Comparison of ENCODE assay signal across 10 cellular contexts in genomic region chr19:4375164-4375619, GRCh38. TPM values are rescaled to one million over a fixed set of nuclear protein-coding genes. Genes with fewer than 3 reads are reported as not detected.
DNase-seq lines count a peak whose midpoint lies in the region; ATAC-seq and TF ChIP-seq lines count a peak whose summit lies in the region.
"Had no signal": no experiment of that assay in that cellular context is flagged by ENCODE, and none has a peak within 500 bp of the region (broad histone marks: within the 10 kb centered on the region; RNA-seq: fewer than 3 reads in every experiment).

No MANE protein-coding gene starts in this region.

- peaks cover 1% of the 10 kb centered on the region for H3K36me3 Mint-ChIP-seq in IgD-negative memory B cell

- H3K4me3 ChIP-seq in brain microvascular endothelial cell (ENCODE audit: low read depth, low read length) (no peak overlapping the region), mesenchymal stem cell (ENCODE audit: insufficient read depth in 1 of 2, low read depth in 1 of 2, low read length in 2 of 2) (peak overlapping the region in 1 of 2 experiments; percentile 46)

- H3K36me3 ChIP-seq in brain microvascular endothelial cell (replicated peaks) (peaks cover 8% of the 10 kb centered on the region), mesenchymal stem cell (ENCODE audit: control insufficient read depth in 1 of 2, insufficient read depth in 2 of 2, low read depth in 1 of 2, low read length in 2 of 2) (peaks cover 8 to 46% of the 10 kb centered on the region in 2 experiments)

- H2AFZ ChIP-seq in mesenchymal stem cell (ENCODE audit: low read depth, low read length), result no peak overlapping the region

- no peak overlapping the region for H3K14ac ChIP-seq in mesenchymal stem cell (ENCODE audit: low read length in 2 of 2)

- TF ChIP-seq CTCF in brain microvascular endothelial cell (IDR thresholded peaks at IDR 0.05; ENCODE audit: low read depth, low read length, missing control alignments), result no peak

- peak overlapping the region; percentile 57 to 91 for H3K18ac ChIP-seq in mesenchymal stem cell (ENCODE audit: low read depth in 1 of 2, low read length in 2 of 2)

- peak overlapping the region; percentile 33 for H2AK5ac ChIP-seq in mesenchymal stem cell (ENCODE audit: low read length, severe bottlenecking)

- H3K79me1 ChIP-seq in mesenchymal stem cell (replicated peaks; ENCODE audit: low read length, poor library complexity, severe bottlenecking), result peaks cover 22% of the 10 kb centered on the region

- H2BK120ac ChIP-seq in mesenchymal stem cell (ENCODE audit: low read depth, low read length), result no peak overlapping the region

- peaks cover 94% of the 10 kb centered on the region for H3K4me1 ChIP-seq in mesenchymal stem cell (ENCODE audit: control insufficient read depth, insufficient read depth, low read depth, low read length)

- peak overlapping the region; percentile 71 to 95 (median 92) for H3K4me3 Mint-ChIP-seq in IgD-negative memory B cell

- peak overlapping the region; percentile 66 for H3K27ac ChIP-seq in brain microvascular endothelial cell
- peak overlapping the region; percentile 86 for H3K27ac ChIP-seq in mesenchymal stem cell (ENCODE audit: low read length, poor library complexity, severe bottlenecking)

- H3K4me1 Mint-ChIP-seq in IgD-negative memory B cell, result peaks cover 33 to 54% (median 44%) of the 10 kb centered on the region in 3 donors

- no peaks in the 10 kb centered on the region for H3K9me3 ChIP-seq in mesenchymal stem cell (ENCODE audit: control insufficient read depth, low read length)

- DNase-seq in A172 (ENCODE audit: low spot score) (peak; percentile 89), brain microvascular endothelial cell (no peak), mesenchymal stem cell (peak; percentile 48), cerebellum (ENCODE audit: low spot score) (no peak), AG20443 (ENCODE audit: low spot score) (no peak)
- DNase-seq: DND-41, RPMI8226 had no signal

- 63% methylated on average over 8 of the region's 8 CpGs for WGBS in mesenchymal stem cell

- peak overlapping the region; percentile 49 to 89 for H2BK12ac ChIP-seq in mesenchymal stem cell (ENCODE audit: low read length in 2 of 2)

- peak overlapping the region; percentile 15 for H2BK15ac ChIP-seq in mesenchymal stem cell (ENCODE audit: low read depth, poor library complexity, severe bottlenecking)

- in situ Hi-C loops in brain microvascular endothelial cell (cut with HindIII; ENCODE audit: low pct_ligation_motif_present, low sequenced_read_pairs), result no loop called here

- H3K27me3 ChIP-seq in brain microvascular endothelial cell (replicated peaks) (no peaks in the 10 kb centered on the region), mesenchymal stem cell (ENCODE audit: control insufficient read depth in 1 of 2, insufficient read depth in 1 of 2, low read length in 2 of 2) (no peaks in the 10 kb centered on the region)

- peak overlapping the region; percentile 4 for H3K4me2 ChIP-seq in mesenchymal stem cell (ENCODE audit: low read length, poor library complexity, severe bottlenecking)

- peak overlapping the region; percentile 67 to 94 (median 91) for H3K27ac Mint-ChIP-seq in IgD-negative memory B cell

- H2BK5ac ChIP-seq in mesenchymal stem cell (ENCODE audit: low read depth, low read length, poor library complexity, severe bottlenecking), result no peak overlapping the region

- H3K9ac ChIP-seq in mesenchymal stem cell (ENCODE audit: low read length), result peak overlapping the region; percentile 88

- ATAC-seq in HG02610 (IDR thresholded peaks at IDR 0.05; ENCODE audit: unreplicated experiment) (no peak), HG03520 (IDR thresholded peaks at IDR 0.05; ENCODE audit: unreplicated experiment) (no peak)

- peak overlapping the region; percentile 37 for H4K91ac ChIP-seq in mesenchymal stem cell (ENCODE audit: low read length)

- H3K4ac ChIP-seq in mesenchymal stem cell (ENCODE audit: low read depth in 1 of 2, low read length in 2 of 2), result peak overlapping the region; percentile 1 to 52

- no peak overlapping the region for H3K23ac ChIP-seq in mesenchymal stem cell (ENCODE audit: low read length in 2 of 2)

- no peaks in the 10 kb centered on the region for H3K9me3 Mint-ChIP-seq in IgD-negative memory B cell

- H4K8ac ChIP-seq in mesenchymal stem cell (ENCODE audit: low read length), result peak overlapping the region; percentile 89

- peaks cover 2% of the 10 kb centered on the region for H3K27me3 Mint-ChIP-seq in IgD-negative memory B cell

RNA-seq across cellular contexts. Expression of gene SH3GL1, which starts 25.2 kb away (rescaled TPM):
- total RNA-seq in A172 (2014; rRNA removed; shearing (Covaris generic)), result 94.0 and 137 TPM in 2 replicates
- 23.7 TPM for polyA plus RNA-seq in IgD-negative memory B cell
- polyA plus RNA-seq in mesenchymal stem cell (2013, experiment 1 of 2), result 108 TPM
- polyA plus RNA-seq in mesenchymal stem cell (2013, experiment 2 of 2), result 106 TPM
- 21.3 TPM for total RNA-seq in cerebellum

RNA-seq across cellular contexts. Expression of gene CHAF1A, which starts 27.2 kb away (rescaled TPM):
- 37.8 and 52.7 TPM in 2 replicates for total RNA-seq in A172 (2014; rRNA removed; shearing (Covaris generic))
- polyA plus RNA-seq in IgD-negative memory B cell, result 6.9 TPM
- 7.6 TPM for polyA plus RNA-seq in mesenchymal stem cell (2013, experiment 1 of 2)
- 6.3 TPM for polyA plus RNA-seq in mesenchymal stem cell (2013, experiment 2 of 2)
- total RNA-seq in cerebellum, result 13.4 TPM

RNA-seq across cellular contexts. Expression of gene MPND, which starts 31.8 kb away (rescaled TPM):
- total RNA-seq in A172 (2014; rRNA removed; shearing (Covaris generic)), result 6.4 and 6.6 TPM in 2 replicates
- 9.7 TPM for polyA plus RNA-seq in IgD-negative memory B cell
- 6.9 TPM for polyA plus RNA-seq in mesenchymal stem cell (2013, experiment 1 of 2)
- 6.1 TPM for polyA plus RNA-seq in mesenchymal stem cell (2013, experiment 2 of 2)
- 11.3 TPM for total RNA-seq in cerebellum

RNA-seq across cellular contexts. Expression of gene STAP2, which starts 36.6 kb away (rescaled TPM):
- total RNA-seq in A172 (2014; rRNA removed; shearing (Covaris generic)), result 73.5 and 96.1 TPM in 2 replicates
- not detected for polyA plus RNA-seq in IgD-negative memory B cell
- polyA plus RNA-seq in mesenchymal stem cell (2013, experiment 1 of 2), result 2.0 TPM
- polyA plus RNA-seq in mesenchymal stem cell (2013, experiment 2 of 2), result 2.5 TPM
- 1.5 TPM for total RNA-seq in cerebellum

Comparison
In these comparisons a context has a peak if more than half of its experiments do, and no peak if none do; other contexts are left out.
1. DNase-seq: peak in A172 (single experiment) and mesenchymal stem cell (single experiment); none in brain microvascular endothelial cell (single experiment), cerebellum (single experiment) and AG20443 (single experiment).